ENCODE assay signal across 1 cellular context in the genomic region with DNA sequence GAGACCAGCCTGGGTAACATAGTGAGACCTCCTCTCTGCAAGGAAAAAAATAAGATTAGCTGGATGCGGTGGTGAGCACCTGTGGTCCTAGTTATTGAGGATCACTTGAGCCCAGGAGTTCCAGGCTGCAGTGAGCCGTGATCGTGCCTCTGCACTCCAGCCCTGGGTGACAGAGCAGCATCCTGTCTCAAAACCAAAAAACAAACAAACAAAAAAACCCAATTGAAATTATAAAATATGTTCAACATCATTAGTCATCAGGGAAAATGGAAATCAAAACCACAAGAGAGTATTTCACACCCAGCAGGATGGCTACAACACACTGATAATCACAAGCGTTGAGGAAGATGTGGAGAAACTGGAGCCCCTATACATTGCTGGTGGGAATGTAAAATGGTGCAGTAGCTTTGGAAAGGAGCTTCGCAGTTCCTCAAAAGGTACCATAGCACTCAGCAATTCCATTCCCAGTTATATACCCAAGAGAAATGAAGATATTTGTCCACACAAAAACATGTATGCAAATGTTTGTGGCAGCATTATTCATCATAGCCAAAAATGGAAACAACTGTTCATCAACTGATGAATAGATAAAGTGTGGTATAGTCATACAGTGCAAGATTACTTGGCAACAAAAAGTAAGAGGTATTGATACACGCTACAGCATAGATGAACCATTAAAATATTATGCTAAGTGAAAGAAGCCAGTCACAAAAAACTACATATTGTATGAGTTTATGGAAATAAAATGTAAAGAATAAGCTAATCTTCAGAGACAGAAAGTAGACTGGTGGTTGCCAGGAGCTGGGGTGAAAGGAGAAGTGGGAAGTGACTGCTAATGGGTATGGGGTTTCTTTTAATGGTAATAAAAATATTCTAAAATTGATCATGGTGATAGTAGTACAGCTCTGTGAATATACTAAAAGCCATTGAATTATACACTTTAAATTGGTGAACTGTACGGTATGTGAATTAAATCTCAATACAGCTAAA.
TF ChIP-seq lines count a peak whose summit lies in the region.

No MANE protein-coding gene starts in this region.

TF ChIP-seq in SK-N-SH, 30 proteins besides CTCF, POLR2A, EP300 and RAD21 (continued from another document):
- TF ChIP-seq, protein P1, sequence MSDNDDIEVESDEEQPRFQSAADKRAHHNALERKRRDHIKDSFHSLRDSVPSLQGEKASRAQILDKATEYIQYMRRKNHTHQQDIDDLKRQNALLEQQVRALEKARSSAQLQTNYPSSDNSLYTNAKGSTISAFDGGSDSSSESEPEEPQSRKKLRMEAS (IDR thresholded peaks at IDR 0.05; ENCODE audit: low read depth) = no peak
- no peak for TF ChIP-seq GABPA (IDR thresholded peaks at IDR 0.05; ENCODE audit: low read depth)
- no peak for TF ChIP-seq RCOR1 (IDR thresholded peaks at IDR 0.05; ENCODE audit: low read length)
TF ChIP-seq in SK-N-SH: peak in this region for 0.
